In genomic region chr3:125148016-125148812, GRCh38 we compare ENCODE assay signal across 15 cellular contexts.
DNase-seq lines count a peak whose midpoint lies in the region; ATAC-seq and TF ChIP-seq lines count a peak whose summit lies in the region.
"Had no signal": no experiment of that assay in that cellular context is flagged by ENCODE, and none has a peak within 500 bp of the region (broad histone marks: within the 10 kb centered on the region; RNA-seq: fewer than 3 reads in every experiment).

No MANE protein-coding gene starts in this region.

- peaks cover 59% of the 10 kb centered on the region for H3K4me1 Mint-ChIP-seq in activated CD8-positive, alpha-beta T cell treated with anti-CD3 and anti-CD28 coated beads, Interleukin-2, amount 10 ng/mL, durations not matched to agents 7 days and 5 days (ENCODE audit: low read depth)
- H3K4me1 Mint-ChIP-seq in activated CD8-positive, alpha-beta T cell treated with anti-CD3 and anti-CD28 coated beads for 36 hours (ENCODE audit: low read depth) = peaks cover 27% of the 10 kb centered on the region
- H3K4me1 Mint-ChIP-seq in T-helper 17 cell = peaks cover 1% of the 10 kb centered on the region
- peaks cover 51% of the 10 kb centered on the region for H3K4me1 Mint-ChIP-seq in activated naive CD4-positive, alpha-beta T cell treated with anti-CD3 and anti-CD28 coated beads, Interleukin-2, amount 10 ng/mL, durations not matched to agents 7 days and 5 days

- no peaks in the 10 kb centered on the region for H3K27me3 ChIP-seq in thoracic aorta (replicated peaks; ENCODE audit: insufficient read depth)
- H3K27me3 ChIP-seq: adrenal gland, gastrocnemius medialis, SJSA1, testis had no signal

- DNase-seq in activated CD8-positive, alpha-beta T cell treated with anti-CD3 and anti-CD28 coated beads, Interleukin-2, amount 10 ng/mL, durations not matched to agents 7 days and 5 days = no peak
- DNase-seq in activated CD8-positive, alpha-beta T cell treated with anti-CD3 and anti-CD28 coated beads for 36 hours = no peak
- DNase-seq in T-helper 17 cell = no peak
- peak; percentile 59 for DNase-seq in left lobe of liver (ENCODE audit: low spot score)
- no peak for DNase-seq in thoracic aorta (ENCODE audit: low spot score)
- no peak for DNase-seq in HK-2 (ENCODE audit: unreplicated experiment)
- DNase-seq in SW 1271 (lab: John Stamatoyannopoulos, UW) = no peak
- no peak for DNase-seq in activated naive CD4-positive, alpha-beta T cell treated with anti-CD3 and anti-CD28 coated beads, Interleukin-2, amount 10 ng/mL, durations not matched to agents 7 days and 5 days
- DNase-seq: adrenal gland, gastrocnemius medialis, NCI-H1417, testis had no signal

- peak overlapping the region; percentile 70 for H3K27ac Mint-ChIP-seq in activated CD8-positive, alpha-beta T cell treated with anti-CD3 and anti-CD28 coated beads, Interleukin-2, amount 10 ng/mL, durations not matched to agents 7 days and 5 days
- no peak overlapping the region for H3K27ac Mint-ChIP-seq in activated CD8-positive, alpha-beta T cell treated with anti-CD3 and anti-CD28 coated beads for 36 hours
- H3K27ac Mint-ChIP-seq in T-helper 17 cell = peak overlapping the region; percentile 24
- H3K27ac Mint-ChIP-seq in activated naive CD4-positive, alpha-beta T cell treated with anti-CD3 and anti-CD28 coated beads, Interleukin-2, amount 10 ng/mL, durations not matched to agents 7 days and 5 days = no peak overlapping the region

- peaks cover 2% of the 10 kb centered on the region for H3K36me3 Mint-ChIP-seq in activated CD8-positive, alpha-beta T cell treated with anti-CD3 and anti-CD28 coated beads, Interleukin-2, amount 10 ng/mL, durations not matched to agents 7 days and 5 days (ENCODE audit: low read depth)
- H3K36me3 Mint-ChIP-seq in activated CD8-positive, alpha-beta T cell treated with anti-CD3 and anti-CD28 coated beads for 36 hours (ENCODE audit: low read depth) = no peaks in the 10 kb centered on the region
- no peaks in the 10 kb centered on the region for H3K36me3 Mint-ChIP-seq in T-helper 17 cell (ENCODE audit: low read depth)
- H3K36me3 Mint-ChIP-seq in activated naive CD4-positive, alpha-beta T cell treated with anti-CD3 and anti-CD28 coated beads, Interleukin-2, amount 10 ng/mL, durations not matched to agents 7 days and 5 days = peaks cover 3% of the 10 kb centered on the region

- no peak overlapping the region for H3K4me3 Mint-ChIP-seq in activated CD8-positive, alpha-beta T cell treated with anti-CD3 and anti-CD28 coated beads, Interleukin-2, amount 10 ng/mL, durations not matched to agents 7 days and 5 days
- H3K4me3 Mint-ChIP-seq in activated CD8-positive, alpha-beta T cell treated with anti-CD3 and anti-CD28 coated beads for 36 hours = no peak overlapping the region
- H3K4me3 Mint-ChIP-seq in T-helper 17 cell = peak overlapping the region; percentile 41
- no peak overlapping the region for H3K4me3 Mint-ChIP-seq in activated naive CD4-positive, alpha-beta T cell treated with anti-CD3 and anti-CD28 coated beads, Interleukin-2, amount 10 ng/mL, durations not matched to agents 7 days and 5 days
- H3K4me3 Mint-ChIP-seq: nephron had no signal

- peaks cover 27 to 78% of the 10 kb centered on the region in 2 donors for H3K4me1 ChIP-seq in thoracic aorta (ENCODE audit: control insufficient read depth in 1 of 2, low read depth in 2 of 2)

- H3K4me3 ChIP-seq in thoracic aorta = peak overlapping the region; percentile 32
- H3K4me3 ChIP-seq: adrenal gland, gastrocnemius medialis, SJSA1, skin epidermis, testis had no signal

- H3K9me3 ChIP-seq in T-helper 17 cell (ENCODE audit: control insufficient read depth, low read length, poor library complexity, severe bottlenecking) = no peaks in the 10 kb centered on the region
- no peaks in the 10 kb centered on the region for H3K9me3 ChIP-seq in thoracic aorta
- H3K9me3 ChIP-seq: adrenal gland, gastrocnemius medialis, SJSA1, testis had no signal

- ATAC-seq in activated CD8-positive, alpha-beta T cell treated with anti-CD3 and anti-CD28 coated beads, Interleukin-2, amount 10 ng/mL, durations not matched to agents 7 days and 5 days = no peak
- no peak for ATAC-seq in activated CD8-positive, alpha-beta T cell treated with anti-CD3 and anti-CD28 coated beads for 36 hours
- no peak for ATAC-seq in T-helper 17 cell
- ATAC-seq in left lobe of liver = peak; percentile 77
- no peak for ATAC-seq in thoracic aorta (ENCODE audit: insufficient number of reproducible peaks, low FRiP score, low read depth)
- ATAC-seq: gastrocnemius medialis had no signal

- CTCF ChIA-PET in activated CD8-positive, alpha-beta T cell treated with anti-CD3 and anti-CD28 coated beads, Interleukin-2, amount 10 ng/mL, durations not matched to agents 7 days and 5 days (lab: Charles Lee) = no interaction called here
- CTCF ChIA-PET in activated CD8-positive, alpha-beta T cell treated with anti-CD3 and anti-CD28 coated beads for 36 hours (lab: Charles Lee) = no interaction called here
- CTCF ChIA-PET in activated naive CD4-positive, alpha-beta T cell treated with anti-CD3 and anti-CD28 coated beads, Interleukin-2, amount 10 ng/mL, durations not matched to agents 7 days and 5 days (lab: Charles Lee) = interaction anchor here (0.7 to 1.9 kb wide), 2 partner anchors 152 to 220 kb away, joined by 3 to 6 read pairs; no protein-coding TSS in a partner anchor

- H3K36me3 ChIP-seq in thoracic aorta = no peaks in the 10 kb centered on the region
- H3K36me3 ChIP-seq: adrenal gland, gastrocnemius medialis, SJSA1 had no signal

- POLR2A ChIA-PET in activated CD8-positive, alpha-beta T cell treated with anti-CD3 and anti-CD28 coated beads, Interleukin-2, amount 10 ng/mL, durations not matched to agents 7 days and 5 days (lab: Charles Lee) = no interaction called here
- POLR2A ChIA-PET in activated CD8-positive, alpha-beta T cell treated with anti-CD3 and anti-CD28 coated beads for 36 hours (lab: Charles Lee) = no interaction called here

- TF ChIP-seq CTCF in activated CD8-positive, alpha-beta T cell treated with anti-CD3 and anti-CD28 coated beads for 36 hours (IDR thresholded peaks at IDR 0.05) = no peak
- no peak for TF ChIP-seq CTCF in thoracic aorta (IDR thresholded peaks at IDR 0.05)

- intact Hi-C loops in activated CD8-positive, alpha-beta T cell treated with anti-CD3 and anti-CD28 coated beads for 36 hours (cut with micrococcal nuclease) = no loop called here

- H3K27ac ChIP-seq in thoracic aorta = peak overlapping the region; percentile 51 to 54
- H3K27ac ChIP-seq: gastrocnemius medialis, SJSA1, testis had no signal

- H3K27me3 Mint-ChIP-seq in activated CD8-positive, alpha-beta T cell treated with anti-CD3 and anti-CD28 coated beads, Interleukin-2, amount 10 ng/mL, durations not matched to agents 7 days and 5 days (ENCODE audit: low read depth) = peaks cover 12% of the 10 kb centered on the region
- H3K27me3 Mint-ChIP-seq in activated CD8-positive, alpha-beta T cell treated with anti-CD3 and anti-CD28 coated beads for 36 hours = peaks cover 9% of the 10 kb centered on the region
- no peaks in the 10 kb centered on the region for H3K27me3 Mint-ChIP-seq in T-helper 17 cell
- H3K27me3 Mint-ChIP-seq in activated naive CD4-positive, alpha-beta T cell treated with anti-CD3 and anti-CD28 coated beads, Interleukin-2, amount 10 ng/mL, durations not matched to agents 7 days and 5 days = peaks cover 77% of the 10 kb centered on the region

- H3K9me3 Mint-ChIP-seq in activated CD8-positive, alpha-beta T cell treated with anti-CD3 and anti-CD28 coated beads, Interleukin-2, amount 10 ng/mL, durations not matched to agents 7 days and 5 days (ENCODE audit: insufficient read depth) = no peaks in the 10 kb centered on the region
- no peaks in the 10 kb centered on the region for H3K9me3 Mint-ChIP-seq in activated CD8-positive, alpha-beta T cell treated with anti-CD3 and anti-CD28 coated beads for 36 hours
- no peaks in the 10 kb centered on the region for H3K9me3 Mint-ChIP-seq in activated naive CD4-positive, alpha-beta T cell treated with anti-CD3 and anti-CD28 coated beads, Interleukin-2, amount 10 ng/mL, durations not matched to agents 7 days and 5 days
- H3K9me3 Mint-ChIP-seq: nephron had no signal

Comparison
In these comparisons a context has a peak if more than half of its experiments do, and no peak if none do; other contexts are left out.
1. H3K27ac Mint-ChIP-seq: peak in activated CD8-positive, alpha-beta T cell treated with anti-CD3 and anti-CD28 coated beads, Interleukin-2, amount 10 ng/mL, durations not matched to agents 7 days and 5 days (single experiment) and T-helper 17 cell (single experiment); none in activated CD8-positive, alpha-beta T cell treated with anti-CD3 and anti-CD28 coated beads for 36 hours (single experiment) and activated naive CD4-positive, alpha-beta T cell treated with anti-CD3 and anti-CD28 coated beads, Interleukin-2, amount 10 ng/mL, durations not matched to agents 7 days and 5 days (single experiment).